In the genomic region with DNA sequence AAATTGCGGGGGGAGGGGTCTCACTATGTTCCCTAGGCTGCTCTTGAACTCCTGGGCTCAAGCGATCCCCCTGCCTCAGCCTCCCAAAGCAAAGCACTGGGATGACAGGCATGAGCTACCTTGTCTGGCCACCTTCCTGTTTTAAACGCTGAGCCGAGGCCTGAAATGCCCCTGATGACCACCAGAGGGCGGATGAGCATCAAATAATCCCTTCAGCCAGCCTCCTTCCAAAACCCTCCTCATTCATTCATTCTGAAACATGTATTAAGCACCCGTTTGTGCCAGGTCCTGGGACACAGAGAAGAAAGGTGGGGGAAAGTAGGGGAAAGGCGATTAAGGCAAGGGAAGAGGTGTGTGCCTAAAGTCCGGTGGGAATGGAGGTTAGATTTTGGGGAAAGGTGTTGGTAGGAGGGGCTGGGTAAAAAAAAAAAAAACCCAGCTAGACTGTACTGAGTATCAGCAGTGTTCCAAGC, we compare ENCODE assay signal across 8 cellular contexts. TPM values are rescaled to one million over a fixed set of nuclear protein-coding genes. Genes with fewer than 3 reads are reported as not detected.
DNase-seq lines count a peak whose midpoint lies in the region; ATAC-seq and TF ChIP-seq lines count a peak whose summit lies in the region.

No MANE protein-coding gene starts in this region.

- no peak overlapping the region for H3K27ac ChIP-seq in lower lobe of right lung

- H3K9me3 Mint-ChIP-seq in activated CD4-positive, alpha-beta T cell treated with anti-CD3 and anti-CD28 coated beads, Interleukin-2, amount 10 ng/mL, durations not matched to agents 7 days and 5 days, result no peaks in the 10 kb centered on the region

- POLR2A ChIA-PET in activated CD4-positive, alpha-beta T cell treated with anti-CD3 and anti-CD28 coated beads, Interleukin-2, amount 10 ng/mL, durations not matched to agents 7 days and 5 days (lab: Charles Lee), result interaction anchor here (1.2 to 1.3 kb wide), 2 partner anchors 37 to 64 kb away, joined by 4 to 5 read pairs; no protein-coding TSS in a partner anchor

- no peak overlapping the region for H3K4me3 ChIP-seq in lower lobe of right lung

- H3K36me3 ChIP-seq in lower lobe of right lung, result no peaks in the 10 kb centered on the region

- H3K4me1 Mint-ChIP-seq in activated CD4-positive, alpha-beta T cell treated with anti-CD3 and anti-CD28 coated beads, Interleukin-2, amount 10 ng/mL, durations not matched to agents 7 days and 5 days, result peaks cover 28% of the 10 kb centered on the region

- H3K36me3 Mint-ChIP-seq in activated CD4-positive, alpha-beta T cell treated with anti-CD3 and anti-CD28 coated beads, Interleukin-2, amount 10 ng/mL, durations not matched to agents 7 days and 5 days (ENCODE audit: low read depth), result no peaks in the 10 kb centered on the region

- peaks cover 14% of the 10 kb centered on the region for H3K27me3 Mint-ChIP-seq in activated CD4-positive, alpha-beta T cell treated with anti-CD3 and anti-CD28 coated beads, Interleukin-2, amount 10 ng/mL, durations not matched to agents 7 days and 5 days

- H3K27ac Mint-ChIP-seq in activated CD4-positive, alpha-beta T cell treated with anti-CD3 and anti-CD28 coated beads, Interleukin-2, amount 10 ng/mL, durations not matched to agents 7 days and 5 days, result no peak overlapping the region

- peak; percentile 95 for TF ChIP-seq CTCF in lower lobe of right lung (IDR thresholded peaks at IDR 0.05)

- H3K4me1 ChIP-seq in lower lobe of right lung, result peaks cover 44% of the 10 kb centered on the region

- intact Hi-C loops in lower lobe of right lung (cut with DNase I), result no loop called here

- DNase-seq in CD1c-positive myeloid dendritic cell (ENCODE audit: extremely low spot score) (peak; percentile 92), NCI-H748 (lab: John Stamatoyannopoulos, UW; ENCODE audit: unreplicated experiment) (peak; percentile 70), dedifferentiated amniotic fluid mesenchymal stem cell (ENCODE audit: extremely low spot score) (peak; percentile 82), lower lobe of right lung (peak; percentile 85)
- peak; percentile 88 for DNase-seq in activated CD4-positive, alpha-beta T cell treated with anti-CD3 and anti-CD28 coated beads, Interleukin-2, amount 10 ng/mL, durations not matched to agents 7 days and 5 days
- peak; percentile 56 for DNase-seq in stimulated activated CD8-positive, alpha-beta memory T cell treated with anti-CD3 and anti-CD28 coated beads, Interleukin-15, amount 100 ng/mL, for 24 hours (ENCODE audit: low read depth)

- CTCF ChIA-PET in activated CD4-positive, alpha-beta T cell treated with anti-CD3 and anti-CD28 coated beads, Interleukin-2, amount 10 ng/mL, durations not matched to agents 7 days and 5 days (lab: Charles Lee), result interaction anchor here (0.6 to 8.9 kb wide), 33 partner anchors 8 to 1767 kb away, joined by 3 to 167 read pairs (median 5); a partner anchor contains a TSS

- H3K4me3 Mint-ChIP-seq in activated CD4-positive, alpha-beta T cell treated with anti-CD3 and anti-CD28 coated beads, Interleukin-2, amount 10 ng/mL, durations not matched to agents 7 days and 5 days, result no peak overlapping the region

- ATAC-seq in HG02759 (IDR thresholded peaks at IDR 0.05; ENCODE audit: unreplicated experiment) (peak; percentile 17), lower lobe of right lung (peak in 1 of 2 donors; percentile 5), HG03196 (IDR thresholded peaks at IDR 0.05; ENCODE audit: unreplicated experiment) (no peak)

- no peaks in the 10 kb centered on the region for H3K9me3 ChIP-seq in lower lobe of right lung

- H3K27me3 ChIP-seq in lower lobe of right lung (ENCODE audit: low read depth), result no peaks in the 10 kb centered on the region

RNA-seq across cellular contexts. Expression of a gene that starts 30.7 kb away (rescaled TPM):
- 1,000 to 10,000 TPM; 1,700 to 2,208 TPM for total RNA-seq in activated CD4-positive, alpha-beta T cell treated with anti-CD3 and anti-CD28 coated beads, Interleukin-2, amount 10 ng/mL, durations not matched to agents 7 days and 5 days
- 729 TPM for total RNA-seq in lower lobe of right lung
